12 cellular contexts compared by ENCODE assay signal in the genomic region with DNA sequence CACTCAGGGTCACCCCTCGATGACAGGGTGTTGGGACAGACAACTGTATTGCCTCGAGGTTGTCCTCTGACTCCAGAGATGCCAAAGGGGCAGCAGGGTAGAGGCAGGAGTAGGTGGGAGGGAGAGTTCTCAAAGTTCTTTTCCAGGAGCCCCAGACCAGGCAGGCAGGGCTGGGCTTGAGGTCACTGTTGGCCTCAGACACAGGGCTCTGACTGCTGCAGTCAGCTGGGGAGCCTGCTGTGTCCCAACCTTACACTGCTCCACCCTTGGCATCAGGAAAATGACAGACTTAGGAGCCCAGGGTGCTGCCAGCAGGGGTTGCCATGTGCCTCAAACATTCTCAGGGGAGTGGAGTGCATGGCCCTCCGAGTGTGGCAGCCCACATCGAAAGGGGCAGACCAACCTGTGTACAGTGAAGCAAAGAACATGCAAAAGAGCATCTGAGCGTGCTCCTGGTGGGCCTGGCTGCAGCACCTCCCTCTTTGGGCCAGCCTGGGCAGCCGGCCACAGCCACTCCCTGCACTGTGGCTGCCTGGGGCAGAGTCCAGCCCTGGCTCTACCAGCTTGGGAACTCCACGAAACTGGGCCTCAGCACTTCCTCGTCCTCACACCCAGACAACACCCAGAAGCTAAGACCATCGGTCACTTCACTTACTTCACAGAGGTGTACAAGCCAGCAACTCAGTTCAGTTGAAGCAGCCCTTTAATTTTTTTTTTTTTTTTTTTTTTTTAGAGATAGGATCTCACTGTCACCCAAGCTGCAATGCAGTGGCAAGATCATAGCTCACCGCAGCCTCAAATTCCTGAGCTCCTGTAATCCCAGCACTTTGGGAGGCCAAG. TPM values are rescaled to one million over a fixed set of nuclear protein-coding genes. Genes with fewer than 3 reads are reported as not detected.
DNase-seq lines count a peak whose midpoint lies in the region; ATAC-seq and TF ChIP-seq lines count a peak whose summit lies in the region.
"Had no signal": no experiment of that assay in that cellular context is flagged by ENCODE, and none has a peak within 500 bp of the region (broad histone marks: within the 10 kb centered on the region; RNA-seq: fewer than 3 reads in every experiment).

No MANE protein-coding gene starts in this region.

- H3K4me3 ChIP-seq in LNCaP clone FGC (ENCODE audit: low read depth, low read length), result no peak overlapping the region
- no peak overlapping the region for H3K4me3 ChIP-seq in mucosa of stomach (ENCODE audit: low read length)

- H3K4me1 ChIP-seq in mucosa of stomach (ENCODE audit: control insufficient read depth, insufficient read depth, low read length), result peaks cover 75% of the 10 kb centered on the region

- no peak for ATAC-seq in GM21619 (IDR thresholded peaks at IDR 0.05; ENCODE audit: unreplicated experiment)
- no peak for ATAC-seq in HG02678 (IDR thresholded peaks at IDR 0.05; ENCODE audit: unreplicated experiment)
- ATAC-seq: CD8-positive, alpha-beta T cell; naive thymus-derived CD8-positive, alpha-beta T cell had no signal

- no peak for TF ChIP-seq CTCF in LNCaP clone FGC (IDR thresholded peaks at IDR 0.05; ENCODE audit: control insufficient read depth, extremely low read depth, insufficient read depth)

- no peaks in the 10 kb centered on the region for H3K27me3 ChIP-seq in mucosa of stomach (ENCODE audit: control insufficient read depth, insufficient read depth, low read length)

- peaks cover 6% of the 10 kb centered on the region for H3K36me3 ChIP-seq in mucosa of stomach (ENCODE audit: control insufficient read depth, insufficient read depth, low read length)

- no peaks in the 10 kb centered on the region for H3K9me3 ChIP-seq in mucosa of stomach (ENCODE audit: control insufficient read depth, low read length)

- H3K9ac ChIP-seq in mucosa of stomach (ENCODE audit: low read length), result peak overlapping the region; percentile 33

- DNase-seq in AG08396 (ENCODE audit: low spot score) (peak; percentile 69), LNCaP clone FGC (ENCODE audit: low read depth) (peak; percentile 89), dedifferentiated amniotic fluid mesenchymal stem cell (ENCODE audit: extremely low spot score) (peak; percentile 51), occipital lobe (lab: John Stamatoyannopoulos, UW) (no peak), GM19238 (ENCODE audit: insufficient read length, low spot score) (no peak)
- DNase-seq: activated CD8-positive, alpha-beta memory T cell treated with anti-CD3 and anti-CD28 coated beads, Interleukin-2, amount 50 U/mL, for 4 hours; CD8-positive, alpha-beta T cell; naive thymus-derived CD8-positive, alpha-beta T cell; NCI-H524 had no signal

RNA-seq across cellular contexts. Expression of a gene that starts 24.0 kb away (rescaled TPM):
- not detected for total RNA-seq in occipital lobe

RNA-seq across cellular contexts. Expression of a gene that starts 54.8 kb away (rescaled TPM):
- 2.2 TPM for total RNA-seq in occipital lobe
- total RNA-seq: CD8-positive, alpha-beta T cell; naive thymus-derived CD8-positive, alpha-beta T cell had no signal

Comparison
In these comparisons a context has a peak if more than half of its experiments do, and no peak if none do; other contexts are left out.
1. DNase-seq: peak in AG08396 (single experiment), LNCaP clone FGC (single experiment) and dedifferentiated amniotic fluid mesenchymal stem cell (single experiment); none in occipital lobe (single experiment) and GM19238 (single experiment).